Comparison of ENCODE assay signal across 8 cellular contexts in the genomic region with DNA sequence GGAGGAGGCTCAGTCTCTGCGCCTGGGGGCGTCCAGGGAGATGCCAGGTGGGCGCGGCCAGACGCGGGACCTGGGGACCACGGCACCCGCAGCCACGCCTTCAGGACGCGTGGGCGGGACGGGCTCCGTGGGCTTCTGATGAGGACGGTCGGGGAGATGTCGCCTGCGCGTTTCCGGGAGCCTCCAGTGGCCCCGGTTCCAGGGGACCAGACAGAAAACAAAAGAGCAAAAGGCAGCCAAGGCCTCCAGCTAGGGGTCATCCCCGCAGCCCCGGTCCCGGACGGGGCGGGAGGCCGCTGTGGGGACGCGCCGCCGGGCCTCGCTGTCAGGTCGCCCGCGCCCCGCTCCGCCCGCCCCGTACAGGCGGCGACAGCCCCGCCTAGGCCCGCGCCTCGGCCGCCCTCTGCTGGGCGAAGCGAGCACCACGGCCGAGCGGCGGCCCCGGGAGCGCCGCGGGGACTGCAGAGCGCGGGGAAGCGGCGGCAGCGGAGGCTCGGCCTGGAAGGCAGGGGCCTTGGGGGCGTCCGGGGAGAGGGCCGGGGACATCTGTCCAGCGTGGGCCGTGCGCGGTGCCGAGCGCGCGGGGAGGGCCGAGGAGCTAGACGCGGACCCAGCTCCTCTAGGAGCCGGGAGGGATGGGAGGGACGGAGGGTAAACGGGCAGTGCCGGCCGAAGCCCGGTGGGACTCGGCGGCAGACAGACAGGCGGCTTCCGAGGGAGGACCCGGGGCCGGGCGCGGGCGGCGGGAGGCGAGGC. TPM values are rescaled to one million over a fixed set of nuclear protein-coding genes. Genes with fewer than 3 reads are reported as not detected.
A peak's percentile ranks its signal among the peaks of the same experiment; 100 is the strongest.
DNase-seq lines count a peak whose midpoint lies in the region; ATAC-seq lines count a peak whose summit lies in the region.

No MANE protein-coding gene starts in this region.

- no peaks in the 10 kb centered on the region for H3K27me3 ChIP-seq in BLaER1

- peak overlapping the region; percentile 76 for H3K4me3 ChIP-seq in BLaER1

- H3K9ac ChIP-seq in BLaER1 = peak overlapping the region; percentile 78

- peaks cover 26% of the 10 kb centered on the region for H3K27me3 Mint-ChIP-seq in activated CD8-positive, alpha-beta T cell treated with anti-CD3 and anti-CD28 coated beads, Interleukin-2, amount 10 ng/mL, durations not matched to agents 7 days and 5 days (ENCODE audit: low read depth)
- no peaks in the 10 kb centered on the region for H3K27me3 Mint-ChIP-seq in memory B cell

- H3K9me3 ChIP-seq in BLaER1 = no peaks in the 10 kb centered on the region; the same call in 1 of the 2 replicates

- H3K4me1 Mint-ChIP-seq in activated CD8-positive, alpha-beta T cell treated with anti-CD3 and anti-CD28 coated beads, Interleukin-2, amount 10 ng/mL, durations not matched to agents 7 days and 5 days (ENCODE audit: low read depth) = peaks cover 10% of the 10 kb centered on the region
- H3K4me1 Mint-ChIP-seq in memory B cell = peaks cover 4% of the 10 kb centered on the region

- POLR2A ChIA-PET in activated CD8-positive, alpha-beta T cell treated with anti-CD3 and anti-CD28 coated beads, Interleukin-2, amount 10 ng/mL, durations not matched to agents 7 days and 5 days (lab: Charles Lee) = interaction anchor here (1.1 to 1.7 kb wide), 3 partner anchors 9 to 52 kb away, joined by 3 to 6 read pairs (median 3); no protein-coding TSS in a partner anchor

- H3K27ac Mint-ChIP-seq in activated CD8-positive, alpha-beta T cell treated with anti-CD3 and anti-CD28 coated beads, Interleukin-2, amount 10 ng/mL, durations not matched to agents 7 days and 5 days = peak overlapping the region; percentile 91
- H3K27ac Mint-ChIP-seq in memory B cell = peak overlapping the region; percentile 97

- H4K20me1 ChIP-seq in BLaER1 = no peaks in the 10 kb centered on the region

- H3K4me1 ChIP-seq in BLaER1 = peaks cover 49% of the 10 kb centered on the region

- H3K36me3 ChIP-seq in BLaER1 = no peaks in the 10 kb centered on the region

- CTCF ChIA-PET in activated CD8-positive, alpha-beta T cell treated with anti-CD3 and anti-CD28 coated beads, Interleukin-2, amount 10 ng/mL, durations not matched to agents 7 days and 5 days (lab: Charles Lee) = interaction anchor here (0.7 to 2.6 kb wide), 13 partner anchors 11 to 322 kb away, joined by 3 to 13 read pairs (median 3); no protein-coding TSS in a partner anchor

- H3K27ac ChIP-seq in BLaER1 = peak overlapping the region; percentile 78

- peak overlapping the region; percentile 83 for H3K4me3 Mint-ChIP-seq in activated CD8-positive, alpha-beta T cell treated with anti-CD3 and anti-CD28 coated beads, Interleukin-2, amount 10 ng/mL, durations not matched to agents 7 days and 5 days
- peak overlapping the region; percentile 99 for H3K4me3 Mint-ChIP-seq in memory B cell

- H3K4me2 ChIP-seq in BLaER1 = peak overlapping the region; percentile 87

- no peaks in the 10 kb centered on the region for H3K9me3 Mint-ChIP-seq in activated CD8-positive, alpha-beta T cell treated with anti-CD3 and anti-CD28 coated beads, Interleukin-2, amount 10 ng/mL, durations not matched to agents 7 days and 5 days (ENCODE audit: insufficient read depth)
- H3K9me3 Mint-ChIP-seq in memory B cell = peaks cover 8% of the 10 kb centered on the region

- ATAC-seq in HG03439 (IDR thresholded peaks at IDR 0.05; ENCODE audit: unreplicated experiment) (peak; percentile 91), memory B cell (ENCODE audit: low read depth) (peak; percentile 84)
- ATAC-seq in activated CD8-positive, alpha-beta T cell treated with anti-CD3 and anti-CD28 coated beads, Interleukin-2, amount 10 ng/mL, durations not matched to agents 7 days and 5 days = peak; percentile 92

- no peaks in the 10 kb centered on the region for H3K36me3 Mint-ChIP-seq in activated CD8-positive, alpha-beta T cell treated with anti-CD3 and anti-CD28 coated beads, Interleukin-2, amount 10 ng/mL, durations not matched to agents 7 days and 5 days (ENCODE audit: low read depth)
- H3K36me3 Mint-ChIP-seq in memory B cell = no peaks in the 10 kb centered on the region

- DNase-seq in GM19240 (ENCODE audit: insufficient read length, low spot score) (peak; percentile 85), NCI-H748 (lab: John Stamatoyannopoulos, UW; ENCODE audit: unreplicated experiment) (peak; percentile 87), memory B cell (ENCODE audit: low spot score in 2 of 2) (peak; percentile 89 to 95)
- DNase-seq in activated CD8-positive, alpha-beta T cell treated with anti-CD3 and anti-CD28 coated beads, Interleukin-2, amount 10 ng/mL, durations not matched to agents 7 days and 5 days = peak; percentile 81
- DNase-seq in effector CD4-positive, alpha-beta T cell = peak; percentile 77
- DNase-seq in stimulated activated CD8-positive, alpha-beta memory T cell treated with anti-CD3 and anti-CD28 coated beads, Interleukin-12 subunit alpha, Interleukin-12 subunit beta, amount 100 ng/mL, for 24 hours (ENCODE audit: extremely low read depth) = peak; percentile 49

RNA-seq across cellular contexts. Expression of a gene that starts 48.7 kb away (rescaled TPM):
- 1 to 10 TPM; 9.1 to 9.5 TPM for total RNA-seq in activated CD8-positive, alpha-beta T cell treated with anti-CD3 and anti-CD28 coated beads, Interleukin-2, amount 10 ng/mL, durations not matched to agents 7 days and 5 days

Comparison
In these comparisons a context has a peak if more than half of its experiments do, and no peak if none do; other contexts are left out.
1. Peak in every context shown above with its lines: DNase-seq, ATAC-seq, H3K4me3 ChIP-seq and H3K27ac ChIP-seq.